Comparison of ENCODE assay signal across 8 cellular contexts in the genomic region with DNA sequence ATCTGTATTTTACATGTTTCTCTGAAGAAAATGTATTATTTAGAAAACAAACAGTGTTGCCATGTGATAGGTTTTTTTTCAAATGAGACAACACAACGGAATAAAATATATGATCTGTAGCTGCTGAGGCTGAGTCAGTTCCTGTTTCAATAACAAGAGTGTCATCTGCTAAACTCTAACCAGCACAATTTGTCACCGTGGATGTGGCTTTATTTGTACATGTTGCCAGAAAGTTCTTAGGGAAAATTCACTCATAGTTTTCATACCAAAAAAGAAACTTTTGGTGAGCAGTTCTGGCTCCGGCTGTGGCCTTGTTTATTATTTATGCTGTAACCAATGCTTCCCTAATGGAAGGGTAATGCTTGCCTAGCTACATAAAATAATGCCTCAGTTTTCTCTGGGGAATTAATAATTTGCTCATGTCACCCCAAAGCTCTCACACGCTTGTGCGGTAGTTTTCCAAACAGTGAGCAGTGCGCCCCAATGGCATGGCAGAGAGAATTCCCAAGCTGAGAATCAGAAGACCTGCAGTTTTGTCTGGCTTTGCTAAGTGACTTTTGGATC. TPM values are rescaled to one million over a fixed set of nuclear protein-coding genes. Genes with fewer than 3 reads are reported as not detected.
A peak's percentile ranks its signal among the peaks of the same experiment; 100 is the strongest.
DNase-seq lines count a peak whose midpoint lies in the region; ATAC-seq and TF ChIP-seq lines count a peak whose summit lies in the region.

No MANE protein-coding gene starts in this region.

- DNase-seq in AG20443 (ENCODE audit: low spot score), result peak; percentile 72
- DNase-seq in IMR-90, result peak; percentile 83
- DNase-seq in activated CD4-positive, CD25-positive, alpha-beta regulatory T cell treated with anti-CD3 and anti-CD28 coated beads, Interleukin-2, amount 50 U/mL, for 16 hours (ENCODE audit: low read depth, low spot score), result peak; percentile 49
- DNase-seq in renal cortical epithelial cell (ENCODE audit: low read depth), result peak; percentile 97
- no peak for DNase-seq in COR-L47 (lab: John Stamatoyannopoulos, UW)
- no peak for DNase-seq in NCI-H446 treated with DMSO at 0.1 percent for 48 hours (lab: John Stamatoyannopoulos, UW)

- no peak overlapping the region; the same call in 1 of the 2 replicates for H3K23ac ChIP-seq in IMR-90 (ENCODE audit: low read depth, low read length)

- H3K56ac ChIP-seq in IMR-90 (ENCODE audit: extremely low read depth, insufficient read depth, low read length), result peak overlapping the region; percentile 13; the same call in 1 of the 2 replicates

- peaks cover 0 to 31% of the 10 kb centered on the region in 2 experiments; a peak in 2 of 4 replicates for H3K79me1 ChIP-seq in IMR-90 (ENCODE audit: low read depth in 1 of 2, low read length in 2 of 2)

- H3K9me3 ChIP-seq in IMR-90 (ENCODE audit: control insufficient read depth, insufficient read depth, low read length) (no peaks in the 10 kb centered on the region), esophagus (ENCODE audit: control insufficient read depth in 2 of 2, insufficient read depth in 1 of 2, low read depth in 1 of 2, low read length in 1 of 2) (no peaks in the 10 kb centered on the region)

- peak overlapping the region; percentile 70 for H2BK120ac ChIP-seq in IMR-90 (ENCODE audit: low read depth, low read length)

- 92% methylated on average over 2 of the region's 6 CpGs; no CpG with 5 or more reads in 1 of the 2 experiments for WGBS in IMR-90 (ENCODE audit: extremely low coverage in 2 of 2, insufficient read length in 1 of 2), 2 experiments
- WGBS in esophagus, 2 donors, result 50 to 59% methylated on average over 6 of the region's 6 CpGs

- no peaks in the 10 kb centered on the region for H4K20me1 ChIP-seq in IMR-90 (ENCODE audit: insufficient read depth, low read length)

- peaks cover 33% of the 10 kb centered on the region for H3K9me1 ChIP-seq in IMR-90 (ENCODE audit: insufficient read depth, low read length)

- H3K27me3 ChIP-seq in IMR-90 (ENCODE audit: control insufficient read depth, insufficient read depth, low read length) (no peaks in the 10 kb centered on the region), esophagus (ENCODE audit: control insufficient read depth in 1 of 2, insufficient read depth in 2 of 2, low read length in 2 of 2) (no peaks in the 10 kb centered on the region)

- intact Hi-C loops in IMR-90 (cut with micrococcal nuclease), result no loop called here

- no peak overlapping the region; the same call in 1 of the 2 replicates for H4K5ac ChIP-seq in IMR-90 (ENCODE audit: low read depth, low read length)

- H3K4me3 ChIP-seq in IMR-90 (ENCODE audit: insufficient read depth, low read depth, low read length) (no peak overlapping the region), esophagus (ENCODE audit: low read depth in 1 of 2, low read length in 2 of 2) (no peak overlapping the region)

- H2BK5ac ChIP-seq in IMR-90 (ENCODE audit: low read depth, low read length, poor library complexity, severe bottlenecking), result peak overlapping the region; percentile 89

- H3K27ac ChIP-seq in IMR-90 (ENCODE audit: insufficient read depth, low read length), result peak overlapping the region; percentile 57
- peak overlapping the region; percentile 82 for H3K27ac ChIP-seq in esophagus (ENCODE audit: low read depth in 2 of 2, low read length in 1 of 2)

- peak overlapping the region; percentile 75 for H2BK15ac ChIP-seq in IMR-90 (ENCODE audit: low read depth, low read length)

- no peak; the same call in 1 of the 2 replicates for TF ChIP-seq RAD21 in IMR-90 (IDR thresholded peaks at IDR 0.05; ENCODE audit: low read length)

- peak overlapping the region; percentile 69 for H3K4ac ChIP-seq in IMR-90 (ENCODE audit: low read depth, low read length)

- H2AFZ ChIP-seq in IMR-90 (replicated peaks; ENCODE audit: low read length, poor library complexity), result no peak overlapping the region

- no peak overlapping the region for H2AK9ac ChIP-seq in IMR-90 (replicated peaks; ENCODE audit: low read depth, low read length, poor library complexity)

- 0 out of 2 replicates have a peak overlapping the region, but pooled peaks have one; percentile 30 for H3K14ac ChIP-seq in IMR-90 (replicated peaks; ENCODE audit: low read depth, low read length)

- peak overlapping the region; percentile 11; the same call in 1 of the 2 replicates for H2AK5ac ChIP-seq in IMR-90 (ENCODE audit: low read depth, low read length)

- CTCF ChIA-PET in IMR-90 (lab: Yijun Ruan, JAX), result no interaction called here

- peak overlapping the region; percentile 10 for H3K18ac ChIP-seq in IMR-90 (ENCODE audit: low read depth, low read length)

- no peak for TF ChIP-seq CTCF in IMR-90 (conservative IDR thresholded peaks at IDR 0.05; ENCODE audit: low read depth, low read length)

- no TSS peak for BruUV-seq in IMR-90 (replicated peaks; lab: Mats Ljungman, UMichigan)

- in situ Hi-C loops in IMR-90 (cut with MboI; ENCODE audit: low sequenced_read_pairs), result loop anchor here (5.0 kb wide), 1 partner anchor 82 kb away; no protein-coding TSS in a partner anchor

- H3K9ac ChIP-seq in IMR-90 (ENCODE audit: low read depth, low read length), result no peak overlapping the region

- TF ChIP-seq POLR2A in IMR-90 (IDR thresholded peaks at IDR 0.05; ENCODE audit: low read depth, low read length), result no peak

- POLR2A ChIA-PET in IMR-90 (lab: Charles Lee; ENCODE audit: unreplicated experiment), result interaction anchor here (0.9 kb wide), 1 partner anchor 20 kb away, joined by 5 read pairs; the partner anchor contains the start of gene KLF6

- ATAC-seq in GM19043 (IDR thresholded peaks at IDR 0.05; ENCODE audit: low read depth, unreplicated experiment) (peak; percentile 35), IMR-90 (ENCODE audit: low read depth) (peak; percentile 23; the same call in 1 of the 2 replicates)

- peak overlapping the region; percentile 3; the same call in 1 of the 2 replicates for H3K4me2 ChIP-seq in IMR-90 (ENCODE audit: low read depth, low read length)

- peak overlapping the region; percentile 76 for H4K91ac ChIP-seq in IMR-90 (ENCODE audit: insufficient read depth, low read depth, low read length)

- H3K36me3 ChIP-seq in IMR-90 (ENCODE audit: control insufficient read depth, insufficient read depth, low read length) (no peaks in the 10 kb centered on the region), esophagus (ENCODE audit: control insufficient read depth in 2 of 2, insufficient read depth in 2 of 2, low read length in 1 of 2) (no peaks in the 10 kb centered on the region)

- H3K4me1 ChIP-seq in IMR-90 (ENCODE audit: control insufficient read depth, insufficient read depth, low read length) (peaks cover 24% of the 10 kb centered on the region), esophagus (ENCODE audit: control insufficient read depth in 2 of 2, insufficient read depth in 2 of 2, low read length in 1 of 2) (peaks cover 8 to 22% of the 10 kb centered on the region in 2 donors)

- peak overlapping the region; percentile 17 to 71; a peak in 3 of 4 replicates for H4K8ac ChIP-seq in IMR-90 (ENCODE audit: low read depth in 2 of 2, low read length in 2 of 2)

- peak overlapping the region; percentile 44 for H2BK20ac ChIP-seq in IMR-90 (ENCODE audit: low read depth, low read length)

- dilution Hi-C loops in IMR-90 (cut with HindIII; ENCODE audit: low sequenced_read_pairs, unreplicated experiment), result no loop called here

TF ChIP-seq in IMR-90, 13 proteins besides CTCF, POLR2A, EP300 and RAD21:
- TF ChIP-seq BHLHE40 (IDR thresholded peaks at IDR 0.05; ENCODE audit: low read depth, low read length) (peak; percentile 20; the same call in 1 of the 2 replicates), FOS (IDR thresholded peaks at IDR 0.05; ENCODE audit: low read depth, low read length) (peak; percentile 44)
- TF ChIP-seq, protein P1, sequence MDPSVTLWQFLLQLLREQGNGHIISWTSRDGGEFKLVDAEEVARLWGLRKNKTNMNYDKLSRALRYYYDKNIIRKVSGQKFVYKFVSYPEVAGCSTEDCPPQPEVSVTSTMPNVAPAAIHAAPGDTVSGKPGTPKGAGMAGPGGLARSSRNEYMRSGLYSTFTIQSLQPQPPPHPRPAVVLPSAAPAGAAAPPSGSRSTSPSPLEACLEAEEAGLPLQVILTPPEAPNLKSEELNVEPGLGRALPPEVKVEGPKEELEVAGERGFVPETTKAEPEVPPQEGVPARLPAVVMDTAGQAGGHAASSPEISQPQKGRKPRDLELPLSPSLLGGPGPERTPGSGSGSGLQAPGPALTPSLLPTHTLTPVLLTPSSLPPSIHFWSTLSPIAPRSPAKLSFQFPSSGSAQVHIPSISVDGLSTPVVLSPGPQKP (IDR thresholded peaks at IDR 0.05; ENCODE audit: borderline replicate concordance, low read depth, low read length), result no peak

RNA-seq across cellular contexts. Expression of gene KLF6, which starts 20.3 kb away (rescaled TPM):
- total RNA-seq in IMR-90 (2012; rRNA removed) (69.0 and 98.6 TPM in 2 replicates), renal cortical epithelial cell (112 and 126 TPM in 2 replicates)
- polyA plus RNA-seq in IMR-90 (2012; rRNA removed) (123 and 175 TPM in 2 replicates), esophagus (10 to 100 TPM; 41.6 to 44.7 TPM)
- 70.4 and 114 TPM in 2 replicates for polyA plus RNA-seq in IMR-90 (2012; cell fraction: cytosol; rRNA removed)
- polyA plus RNA-seq in IMR-90 (2012; cell fraction: nucleus; rRNA removed; ENCODE audit: low replicate concordance), result 720 and 827 TPM in 2 replicates

Comparison
In these comparisons a context has a peak if more than half of its experiments do, and no peak if none do; other contexts are left out.
1. DNase-seq: peak in AG20443 (single experiment), IMR-90 (single experiment), activated CD4-positive, CD25-positive, alpha-beta regulatory T cell treated with anti-CD3 and anti-CD28 coated beads, Interleukin-2, amount 50 U/mL, for 16 hours (single experiment) and renal cortical epithelial cell (single experiment); none in COR-L47 (single experiment) and NCI-H446 treated with DMSO at 0.1 percent for 48 hours (single experiment).